Comparison of ENCODE assay signal across 9 cellular contexts in the genomic region with DNA sequence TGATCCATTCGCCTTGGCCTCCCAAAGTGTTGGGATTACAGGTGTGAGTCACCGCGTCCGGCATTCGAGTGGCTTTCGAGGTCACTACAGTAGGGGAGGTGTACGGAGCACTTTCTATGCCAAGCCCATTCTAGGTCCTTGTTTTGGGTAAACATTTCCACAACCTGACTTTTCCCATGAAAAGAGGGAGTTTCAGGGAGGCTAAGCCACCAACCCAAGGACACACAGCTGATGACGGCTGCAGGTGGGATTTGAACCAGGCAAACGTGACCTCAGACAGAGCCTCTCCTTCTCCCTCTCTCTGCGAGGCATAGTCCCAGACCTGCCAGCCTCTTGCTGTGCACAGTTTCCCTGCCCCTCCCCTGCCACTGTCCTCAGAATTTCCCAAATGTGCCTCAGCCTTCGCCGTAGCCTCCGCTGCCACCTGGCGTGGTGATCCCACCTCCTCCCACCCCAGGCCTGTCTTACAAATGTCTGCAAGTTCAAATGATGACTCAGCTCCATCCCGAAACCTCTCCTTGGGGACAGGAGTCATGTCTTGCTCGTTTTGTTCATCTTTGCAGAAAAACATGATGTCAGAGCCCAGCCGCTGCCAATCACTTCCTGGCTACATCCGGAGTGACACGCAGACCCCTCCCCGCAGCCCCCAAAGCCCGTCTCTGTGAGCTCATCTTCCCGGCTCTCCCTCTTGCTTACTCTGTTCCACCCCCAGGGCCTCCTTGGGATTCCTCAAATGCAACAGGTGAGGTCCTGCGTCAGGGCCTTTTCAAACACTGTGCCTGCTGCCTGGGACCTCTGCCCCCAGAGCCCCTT. TPM values are rescaled to one million over a fixed set of nuclear protein-coding genes. Genes with fewer than 3 reads are reported as not detected.
DNase-seq lines count a peak whose midpoint lies in the region; ATAC-seq and TF ChIP-seq lines count a peak whose summit lies in the region.
"Had no signal": no experiment of that assay in that cellular context is flagged by ENCODE, and none has a peak within 500 bp of the region (broad histone marks: within the 10 kb centered on the region; RNA-seq: fewer than 3 reads in every experiment).

No MANE protein-coding gene starts in this region.

- CTCF ChIA-PET in activated CD8-positive, alpha-beta memory T cell treated with anti-CD3 and anti-CD28 coated beads, Interleukin-2, amount 10 ng/mL, durations not matched to agents 7 days and 5 days (lab: Charles Lee) = interaction anchor here (1.0 to 9.0 kb wide), 8 partner anchors 110 to 280 kb away, joined by 3 to 88 read pairs (median 3); no protein-coding TSS in a partner anchor

- no peak for TF ChIP-seq CTCF in tibial artery (IDR thresholded peaks at IDR 0.05)

- intact Hi-C loops in tibial artery (cut with DNase I; ENCODE audit: low total_unique reads) = no loop called here

- no peak overlapping the region for H3K27ac ChIP-seq in tibial artery

- H3K4me3 ChIP-seq in tibial artery = no peak overlapping the region

- H3K27me3 Mint-ChIP-seq in activated CD8-positive, alpha-beta memory T cell treated with anti-CD3 and anti-CD28 coated beads, Interleukin-2, amount 10 ng/mL, durations not matched to agents 7 days and 5 days = peaks cover 3% of the 10 kb centered on the region

- peak; percentile 62 for DNase-seq in activated CD8-positive, alpha-beta memory T cell treated with anti-CD3 and anti-CD28 coated beads, Interleukin-2, amount 10 ng/mL, durations not matched to agents 7 days and 5 days
- DNase-seq in activated CD8-positive, alpha-beta memory T cell treated with anti-CD3 and anti-CD28 coated beads, Interleukin-2, amount 50 U/mL, for 4 hours = no peak
- DNase-seq in stimulated activated CD4-positive, alpha-beta T cell treated with anti-CD3 and anti-CD28 coated beads, TNF-alpha, amount 100 ng/mL, for 48 hours (ENCODE audit: low read depth in 3 of 3) = peak in 2 of 3 donors; percentile 44 to 50
- DNase-seq in tibial artery = no peak
- DNase-seq: C1 segment of cervical spinal cord had no signal

- peaks cover 16% of the 10 kb centered on the region for H3K4me1 Mint-ChIP-seq in activated CD8-positive, alpha-beta memory T cell treated with anti-CD3 and anti-CD28 coated beads, Interleukin-2, amount 10 ng/mL, durations not matched to agents 7 days and 5 days

- H3K27ac Mint-ChIP-seq in activated CD8-positive, alpha-beta memory T cell treated with anti-CD3 and anti-CD28 coated beads, Interleukin-2, amount 10 ng/mL, durations not matched to agents 7 days and 5 days = peak overlapping the region; percentile 42

- peaks cover 0 to 4% (median 0%) of the 10 kb centered on the region in 4 donors for H3K4me1 ChIP-seq in tibial artery

- no peaks in the 10 kb centered on the region for H3K9me3 Mint-ChIP-seq in activated CD8-positive, alpha-beta memory T cell treated with anti-CD3 and anti-CD28 coated beads, Interleukin-2, amount 10 ng/mL, durations not matched to agents 7 days and 5 days (ENCODE audit: low read depth)

- no peaks in the 10 kb centered on the region for H3K36me3 Mint-ChIP-seq in activated CD8-positive, alpha-beta memory T cell treated with anti-CD3 and anti-CD28 coated beads, Interleukin-2, amount 10 ng/mL, durations not matched to agents 7 days and 5 days

- H3K4me3 Mint-ChIP-seq in activated CD8-positive, alpha-beta memory T cell treated with anti-CD3 and anti-CD28 coated beads, Interleukin-2, amount 10 ng/mL, durations not matched to agents 7 days and 5 days = no peak overlapping the region

- ATAC-seq in activated CD8-positive, alpha-beta memory T cell treated with anti-CD3 and anti-CD28 coated beads, Interleukin-2, amount 10 ng/mL, durations not matched to agents 7 days and 5 days = peak; percentile 51
- ATAC-seq in esophagus mucosa (peak; percentile 41), GM21367 (IDR thresholded peaks at IDR 0.05; ENCODE audit: unreplicated experiment) (no peak), GM19023 (IDR thresholded peaks at IDR 0.05; ENCODE audit: unreplicated experiment) (no peak)

- H3K9me3 ChIP-seq in tibial artery = no peaks in the 10 kb centered on the region

- H3K27me3 ChIP-seq in tibial artery = no peaks in the 10 kb centered on the region

- H3K36me3 ChIP-seq in tibial artery = no peaks in the 10 kb centered on the region

TF ChIP-seq in PFSK-1, 5 proteins besides CTCF, POLR2A, EP300 and RAD21:
- TF ChIP-seq TAF1 (IDR thresholded peaks at IDR 0.05; ENCODE audit: borderline replicate concordance, insufficient read depth, low read length) (no peak), FOXP2 (optimal IDR thresholded peaks at IDR 0.05; ENCODE audit: borderline replicate concordance, extremely low read depth, extremely low read length, insufficient read depth) (peak; percentile 11)

RNA-seq across cellular contexts. Expression of gene GADD45B, which starts 6.6 kb away (rescaled TPM):
- total RNA-seq in activated CD8-positive, alpha-beta memory T cell treated with anti-CD3 and anti-CD28 coated beads, Interleukin-2, amount 10 ng/mL, durations not matched to agents 7 days and 5 days = 10 to 100 TPM; 63.4 to 79.4 TPM
- 27.5 TPM for polyA plus RNA-seq in PFSK-1 (2012; ENCODE audit: insufficient read length, low read depth)
- total RNA-seq in esophagus mucosa = 26.3 TPM

RNA-seq across cellular contexts. Expression of gene LMNB2, which starts 12.5 kb away (rescaled TPM):
- 100 to 1,000 TPM; 123 to 128 TPM for total RNA-seq in activated CD8-positive, alpha-beta memory T cell treated with anti-CD3 and anti-CD28 coated beads, Interleukin-2, amount 10 ng/mL, durations not matched to agents 7 days and 5 days
- 121 TPM for polyA plus RNA-seq in PFSK-1 (2012; ENCODE audit: insufficient read length, low read depth)
- total RNA-seq in esophagus mucosa = 50.4 TPM

RNA-seq across cellular contexts. Expression of gene TIMM13, which starts 41.9 kb away (rescaled TPM):
- 10 to 100 TPM; 66.4 to 91.9 TPM for total RNA-seq in activated CD8-positive, alpha-beta memory T cell treated with anti-CD3 and anti-CD28 coated beads, Interleukin-2, amount 10 ng/mL, durations not matched to agents 7 days and 5 days
- polyA plus RNA-seq in PFSK-1 (2012; ENCODE audit: insufficient read length, low read depth) = 385 TPM
- total RNA-seq in esophagus mucosa = 106 TPM

Comparison
In these comparisons a context has a peak if more than half of its experiments do, and no peak if none do; other contexts are left out.
1. DNase-seq: peak in activated CD8-positive, alpha-beta memory T cell treated with anti-CD3 and anti-CD28 coated beads, Interleukin-2, amount 10 ng/mL, durations not matched to agents 7 days and 5 days (single experiment) and stimulated activated CD4-positive, alpha-beta T cell treated with anti-CD3 and anti-CD28 coated beads, TNF-alpha, amount 100 ng/mL, for 48 hours (2 of 3); none in activated CD8-positive, alpha-beta memory T cell treated with anti-CD3 and anti-CD28 coated beads, Interleukin-2, amount 50 U/mL, for 4 hours (single experiment) and tibial artery (0 of 2).
2. ATAC-seq: peak in activated CD8-positive, alpha-beta memory T cell treated with anti-CD3 and anti-CD28 coated beads, Interleukin-2, amount 10 ng/mL, durations not matched to agents 7 days and 5 days (single experiment) and esophagus mucosa (single experiment); none in GM21367 (single experiment) and GM19023 (single experiment).